13 cellular contexts compared by ENCODE assay signal in the genomic region with DNA sequence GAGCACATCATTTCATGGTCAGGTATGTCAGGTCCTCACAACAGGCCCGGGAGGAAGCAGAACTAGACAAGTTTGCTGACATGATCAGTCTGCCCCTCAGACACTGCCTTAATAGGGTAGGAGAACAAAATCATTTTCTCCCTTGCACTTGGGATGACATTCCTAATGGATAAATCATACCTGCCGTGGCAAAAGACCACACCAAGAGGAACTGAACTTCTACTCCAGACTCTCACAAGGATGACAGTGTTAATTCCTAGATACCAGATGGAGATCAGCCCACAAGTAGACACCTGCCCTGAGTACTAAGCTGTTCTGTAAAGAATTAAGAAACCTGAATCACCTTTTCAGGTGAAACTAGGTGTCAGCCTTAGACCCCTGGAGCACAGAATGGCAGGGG. TPM values are rescaled to one million over a fixed set of nuclear protein-coding genes. Genes with fewer than 3 reads are reported as not detected.
DNase-seq lines count a peak whose midpoint lies in the region; ATAC-seq, FAIRE-seq and TF ChIP-seq lines count a peak whose summit lies in the region.
"Had no signal": no experiment of that assay in that cellular context is flagged by ENCODE, and none has a peak within 500 bp of the region (broad histone marks: within the 10 kb centered on the region; RNA-seq: fewer than 3 reads in every experiment).

No MANE protein-coding gene starts in this region.

- no peak for TF ChIP-seq CTCF in activated CD8-positive, alpha-beta T cell treated with anti-CD3 and anti-CD28 coated beads for 36 hours (IDR thresholded peaks at IDR 0.05)
- no peak for TF ChIP-seq CTCF in keratinocyte (optimal IDR thresholded peaks at IDR 0.05 in 1 of 3, IDR thresholded peaks at IDR 0.05 in 1 of 3, conservative IDR thresholded peaks at IDR 0.05 in 1 of 3; ENCODE audit: extremely low read depth in 1 of 3, insufficient read depth in 2 of 3, low read length in 3 of 3)

- DNase-seq in A172 (ENCODE audit: low spot score) (peak; percentile 42), ELR (ENCODE audit: low read depth) (peak; percentile 70), keratinocyte (ENCODE audit: low read depth, low spot score) (peak; percentile 79), middle frontal gyrus (ENCODE audit: extremely low spot score, low spot score) (no peak)
- no peak for DNase-seq in activated CD8-positive, alpha-beta T cell treated with anti-CD3 and anti-CD28 coated beads for 36 hours
- DNase-seq: activated CD4-positive, alpha-beta T cell treated with anti-CD3 and anti-CD28 coated beads for 48 hours; NCI-H1436 treated with DMSO at 0.1 percent for 48 hours; ovary; Peyer's patch had no signal

- H3K27me3 ChIP-seq in keratinocyte (ENCODE audit: control insufficient read depth, extremely low read depth, insufficient read depth, low read length), result no peaks in the 10 kb centered on the region
- H3K27me3 ChIP-seq: esophagus muscularis mucosa, ovary, Peyer's patch had no signal

- no peak overlapping the region for H2AFZ ChIP-seq in keratinocyte (ENCODE audit: control insufficient read depth, low read length)

- H3K36me3 ChIP-seq in keratinocyte (ENCODE audit: control insufficient read depth in 2 of 2, extremely low read depth in 1 of 2, insufficient read depth in 2 of 2, low read length in 2 of 2), result peaks cover 11 to 12% of the 10 kb centered on the region in 2 experiments
- H3K36me3 ChIP-seq: ovary had no signal

- intact Hi-C loops in activated CD8-positive, alpha-beta T cell treated with anti-CD3 and anti-CD28 coated beads for 36 hours (cut with micrococcal nuclease), result no loop called here

- no peaks in the 10 kb centered on the region for H3K9me3 Mint-ChIP-seq in activated CD8-positive, alpha-beta T cell treated with anti-CD3 and anti-CD28 coated beads for 36 hours

- no peaks in the 10 kb centered on the region for H3K9me3 ChIP-seq in keratinocyte (ENCODE audit: control insufficient read depth, low read depth, low read length)
- H3K9me3 ChIP-seq: esophagus muscularis mucosa, ovary, Peyer's patch had no signal

- peak overlapping the region; percentile 63 for H3K9ac ChIP-seq in keratinocyte (ENCODE audit: control insufficient read depth, extremely low read depth, insufficient read depth, low read length)

- no peaks in the 10 kb centered on the region for H3K27me3 Mint-ChIP-seq in activated CD8-positive, alpha-beta T cell treated with anti-CD3 and anti-CD28 coated beads for 36 hours

- H3K4me1 ChIP-seq in keratinocyte (ENCODE audit: control insufficient read depth, extremely low read depth, insufficient read depth, low read length), result peaks cover 36% of the 10 kb centered on the region

- no peak for ATAC-seq in activated CD8-positive, alpha-beta T cell treated with anti-CD3 and anti-CD28 coated beads for 36 hours
- no peak for ATAC-seq in HG03280 (IDR thresholded peaks at IDR 0.05; ENCODE audit: unreplicated experiment)
- no peak for ATAC-seq in HG03571 (IDR thresholded peaks at IDR 0.05; ENCODE audit: unreplicated experiment)
- no peak for ATAC-seq in HG02610 (IDR thresholded peaks at IDR 0.05; ENCODE audit: unreplicated experiment)

- POLR2A ChIA-PET in activated CD8-positive, alpha-beta T cell treated with anti-CD3 and anti-CD28 coated beads for 36 hours (lab: Charles Lee), result interaction anchor here (0.5 to 1.9 kb wide), 5 partner anchors 10 to 229 kb away, joined by 3 to 9 read pairs (median 5); partner anchors contain the start of gene CLRN1

- peak overlapping the region; percentile 87 for H3K27ac ChIP-seq in keratinocyte (ENCODE audit: control insufficient read depth, insufficient read depth, low read length)
- H3K27ac ChIP-seq: ovary, Peyer's patch had no signal

- CTCF ChIA-PET in activated CD8-positive, alpha-beta T cell treated with anti-CD3 and anti-CD28 coated beads for 36 hours (lab: Charles Lee), result interaction anchor here (0.7 to 1.1 kb wide), 4 partner anchors 13 to 44 kb away, joined by 3 to 4 read pairs (median 3); no protein-coding TSS in a partner anchor

- peaks cover 92% of the 10 kb centered on the region for H3K4me1 Mint-ChIP-seq in activated CD8-positive, alpha-beta T cell treated with anti-CD3 and anti-CD28 coated beads for 36 hours (ENCODE audit: low read depth)

- H3K36me3 Mint-ChIP-seq in activated CD8-positive, alpha-beta T cell treated with anti-CD3 and anti-CD28 coated beads for 36 hours (ENCODE audit: low read depth), result peaks cover 78% of the 10 kb centered on the region

- peak overlapping the region; percentile 78 for H3K27ac Mint-ChIP-seq in activated CD8-positive, alpha-beta T cell treated with anti-CD3 and anti-CD28 coated beads for 36 hours

- H3K4me3 Mint-ChIP-seq in activated CD8-positive, alpha-beta T cell treated with anti-CD3 and anti-CD28 coated beads for 36 hours, result peak overlapping the region; percentile 20

- peak overlapping the region in 1 of 3 experiments; percentile 19 for H3K4me3 ChIP-seq in keratinocyte (ENCODE audit: control insufficient read depth in 2 of 3, extremely low read depth in 1 of 3, insufficient read depth in 2 of 3, low read depth in 1 of 3, low read length in 3 of 3)
- H3K4me3 ChIP-seq: esophagus muscularis mucosa, ovary, Peyer's patch had no signal

- H3K9me1 ChIP-seq in keratinocyte (ENCODE audit: control insufficient read depth, extremely low read depth, insufficient read depth, low read length), result no peaks in the 10 kb centered on the region

- dilution Hi-C loops in keratinocyte (cut with MboI; ENCODE audit: extremely low pct_ligation_motif_present, low sequenced_read_pairs), result no loop called here

- peaks cover 58% of the 10 kb centered on the region for H3K79me2 ChIP-seq in keratinocyte (ENCODE audit: control insufficient read depth, insufficient read depth, low read length)

- H3K4me2 ChIP-seq in keratinocyte (ENCODE audit: control insufficient read depth, extremely low read depth, insufficient read depth, low read depth, low read length), result peak overlapping the region; percentile 58

- peak; percentile 90 for FAIRE-seq in keratinocyte (lab: Jason Lieb, UNC)

- H4K20me1 ChIP-seq in keratinocyte (ENCODE audit: control insufficient read depth, extremely low read depth, insufficient read depth, low read length), result no peaks in the 10 kb centered on the region

RNA-seq across cellular contexts. Expression of gene SIAH2, which starts 19.5 kb away (rescaled TPM):
- total RNA-seq in A172 (2014; rRNA removed; shearing (Covaris generic)), result 23.4 and 25.8 TPM in 2 replicates
- 10 to 100 TPM; 90.3 to 91.1 TPM for total RNA-seq in activated CD8-positive, alpha-beta T cell treated with anti-CD3 and anti-CD28 coated beads for 36 hours
- 32.5 to 65.7 TPM (median 44.8 TPM) in 3 replicates for polyA plus RNA-seq in keratinocyte
- 12.0 TPM for polyA plus RNA-seq in keratinocyte (2011; ENCODE audit: low read depth)
- 51.5 and 97.0 TPM in 2 replicates for polyA plus RNA-seq in keratinocyte (2011; cell fraction: cytosol; rRNA removed)
- 42.4 and 77.3 TPM in 2 replicates for polyA plus RNA-seq in keratinocyte (2011; cell fraction: nucleus; rRNA removed)
- 24.0 and 37.9 TPM in 2 replicates for polyA plus RNA-seq in keratinocyte (2012; ENCODE audit: low replicate concordance)
- polyA minus RNA-seq in keratinocyte, result 80.2 to 214 TPM (median 148 TPM) in 3 replicates
- 47.4 TPM for polyA minus RNA-seq in keratinocyte (2011; cell fraction: cytosol; rRNA and poly(A)+ RNA removed)
- polyA minus RNA-seq in keratinocyte (2011; cell fraction: nucleus; rRNA and poly(A)+ RNA removed), result 24.1 and 25.4 TPM in 2 replicates

RNA-seq across cellular contexts. Expression of gene ERICH6, which starts 39.8 kb away (rescaled TPM):
- total RNA-seq in A172 (2014; rRNA removed; shearing (Covaris generic)), result not detected in 2 replicates
- total RNA-seq in activated CD8-positive, alpha-beta T cell treated with anti-CD3 and anti-CD28 coated beads for 36 hours, result not detected
- polyA plus RNA-seq in keratinocyte, result 0.03 TPM in 2 of 3 replicates, not detected in the other
- not detected for polyA plus RNA-seq in keratinocyte (2011; ENCODE audit: low read depth)
- not detected in 2 replicates for polyA plus RNA-seq in keratinocyte (2011; cell fraction: cytosol; rRNA removed)
- polyA plus RNA-seq in keratinocyte (2011; cell fraction: nucleus; rRNA removed), result 0.06 TPM in 1 of 2 replicates, not detected in the other
- polyA plus RNA-seq in keratinocyte (2012; ENCODE audit: low replicate concordance), result not detected in 2 replicates
- polyA minus RNA-seq in keratinocyte, result not detected in 3 replicates
- not detected for polyA minus RNA-seq in keratinocyte (2011; cell fraction: cytosol; rRNA and poly(A)+ RNA removed)
- polyA minus RNA-seq in keratinocyte (2011; cell fraction: nucleus; rRNA and poly(A)+ RNA removed), result not detected in 2 replicates
- total RNA-seq: esophagus muscularis mucosa, Peyer's patch had no signal

Comparison
In these comparisons a context has a peak if more than half of its experiments do, and no peak if none do; other contexts are left out.
1. DNase-seq: peak in A172 (single experiment), ELR (single experiment) and keratinocyte (single experiment); none in activated CD8-positive, alpha-beta T cell treated with anti-CD3 and anti-CD28 coated beads for 36 hours (single experiment) and middle frontal gyrus (single experiment).